In genomic region chr5:159209438-159210305, GRCh38 we compare ENCODE assay signal across 8 cellular contexts. TPM values are rescaled to one million over a fixed set of nuclear protein-coding genes. Genes with fewer than 3 reads are reported as not detected.
DNase-seq lines count a peak whose midpoint lies in the region; ATAC-seq and TF ChIP-seq lines count a peak whose summit lies in the region.

RNF145 (minus strand) TSS chr5:159209553; CDS start chr5:159203617, 5,936 bp downstream.

- CTCF ChIA-PET in mammary epithelial cell (lab: Charles Lee; ENCODE audit: low non-redundant PET) = no interaction called here

- peak within 1 kb of the TSS; percentile 78 for H2AFZ ChIP-seq in mammary epithelial cell (ENCODE audit: low read depth, low read length)

- TF ChIP-seq CTCF in WERI-Rb-1 (IDR thresholded peaks at IDR 0.05; ENCODE audit: low read depth, low read length) (no peak), mammary epithelial cell (conservative IDR thresholded peaks at IDR 0.05 in 1 of 2, IDR thresholded peaks at IDR 0.05 in 1 of 2; ENCODE audit: extremely low read depth in 1 of 2, insufficient read depth in 1 of 2, low read depth in 1 of 2, low read length in 2 of 2) (no peak)

- no peaks in the 10 kb centered on the region for H3K27me3 ChIP-seq in WERI-Rb-1 (ENCODE audit: insufficient read depth, low read depth, severe bottlenecking)
- H3K27me3 ChIP-seq in mammary epithelial cell (ENCODE audit: insufficient read depth, low read length) = no peaks in the 10 kb centered on the region

- H3K4me3 ChIP-seq in WERI-Rb-1 (ENCODE audit: low read depth, low read length) (peak within 1 kb of the TSS; percentile 65), mammary epithelial cell (replicated peaks in 1 of 3; ENCODE audit: insufficient read depth in 1 of 3, low read depth in 2 of 3, low read length in 3 of 3) (peak within 1 kb of the TSS; percentile 77 to 89 (median 79))

- H3K36me3 ChIP-seq in WERI-Rb-1 (no peaks in the 10 kb centered on the region), mammary epithelial cell (ENCODE audit: insufficient read depth, low read length) (no peaks in the 10 kb centered on the region)

- ATAC-seq in HG03064 (IDR thresholded peaks at IDR 0.05; ENCODE audit: low read depth, unreplicated experiment) = peak; percentile 61

- intact Hi-C loops in mammary epithelial cell (cut with micrococcal nuclease) = loop anchor here (1.0 kb wide), 1 partner anchor 18 kb away; no protein-coding TSS in a partner anchor

- 6% methylated on average over 33 of the region's 67 CpGs for WGBS in mammary epithelial cell (ENCODE audit: low coverage, missing lambda C conversion rate)

- DNase-seq in A172 (ENCODE audit: low spot score) (peak; percentile 57), NCI-H2171 treated with DMSO at 0.1 percent for 48 hours (lab: John Stamatoyannopoulos, UW) (peak; percentile 65), WERI-Rb-1 (peak; percentile 85), mammary epithelial cell (peak; percentile 91), inferior parietal cortex (ENCODE audit: extremely low spot score) (peak; percentile 75)
- DNase-seq in stimulated activated CD4-positive, alpha-beta T cell treated with anti-CD3 and anti-CD28 coated beads, Interleukin-12 subunit alpha, Interleukin-12 subunit beta, amount 100 ng/mL, for 24 hours (ENCODE audit: low read depth in 2 of 2) = peak; percentile 86 to 90

- H3K9ac ChIP-seq in mammary epithelial cell (ENCODE audit: insufficient read depth, low read length) = peak within 1 kb of the TSS; percentile 99

- in situ Hi-C loops in mammary epithelial cell (cut with MboI; ENCODE audit: low sequenced_read_pairs in 2 of 2) = loop anchor here in 1 of 2 donors (5.0 kb wide), 1 partner anchor 53 kb away; the partner anchor contains the start of gene UBLCP1

- peaks cover 46% of the 10 kb centered on the region for H3K79me2 ChIP-seq in mammary epithelial cell (ENCODE audit: insufficient read depth, low read length)

- TSS peak; percentile 74 for BruUV-seq in mammary epithelial cell (replicated peaks; lab: Mats Ljungman, UMichigan)

- dilution Hi-C loops in mammary epithelial cell (cut with HindIII; ENCODE audit: low sequenced_read_pairs) = no loop called here

- peak; percentile 58 for TF ChIP-seq POLR2A in GM18526 (IDR thresholded peaks at IDR 0.05; ENCODE audit: extremely low read depth, insufficient read length)

- H3K27ac ChIP-seq in WERI-Rb-1 = peak within 1 kb of the TSS; percentile 97
- H3K27ac ChIP-seq in mammary epithelial cell (ENCODE audit: insufficient read depth, low read depth, low read length) = peak within 1 kb of the TSS; percentile 90

- H3K4me2 ChIP-seq in mammary epithelial cell (ENCODE audit: insufficient read depth, low read depth, low read length) = peak within 1 kb of the TSS; percentile 91

- peaks cover 20% of the 10 kb centered on the region for H3K4me1 ChIP-seq in mammary epithelial cell (ENCODE audit: insufficient read depth, low read length)

- H3K9me3 ChIP-seq in WERI-Rb-1 (ENCODE audit: severe bottlenecking) (no peaks in the 10 kb centered on the region), mammary epithelial cell (replicated peaks; ENCODE audit: insufficient read depth, low read length) (no peaks in the 10 kb centered on the region)

- H4K20me1 ChIP-seq in mammary epithelial cell (ENCODE audit: insufficient read depth, low read length) = peaks cover 2% of the 10 kb centered on the region

RNA-seq across cellular contexts. Expression of gene RNF145, which starts in this region (rescaled TPM):
- 117 and 122 TPM in 2 replicates for total RNA-seq in A172 (2014; rRNA removed; shearing (Covaris generic))
- total RNA-seq in mammary epithelial cell = 10 to 100 TPM; 63.2 to 78.9 TPM
- polyA plus RNA-seq in mammary epithelial cell = 84.8 TPM
- polyA minus RNA-seq in mammary epithelial cell = 152 TPM

Comparison
In these comparisons a context has a peak if more than half of its experiments do, and no peak if none do; other contexts are left out.
1. Peak in every context shown above with its lines: DNase-seq, ATAC-seq, H3K4me3 ChIP-seq and H3K27ac ChIP-seq.